ENCODE assay signal across 1 cellular context in genomic region chr6:98547634-98548033, GRCh38.
TF ChIP-seq lines count a peak whose summit lies in the region.

No MANE protein-coding gene starts in this region.

TF ChIP-seq in GM23338, 12 proteins besides CTCF, POLR2A, EP300 and RAD21:
- TF ChIP-seq CREB1 (CRISPR knock-in tag; IDR thresholded peaks at IDR 0.05; ENCODE audit: low read depth) (no peak), ETS1 (IDR thresholded peaks at IDR 0.05) (no peak), REST (IDR thresholded peaks at IDR 0.05; ENCODE audit: unreplicated experiment) (no peak), ZNF331 (CRISPR knock-in tag; IDR thresholded peaks at IDR 0.05; ENCODE audit: low read depth) (no peak), POLR2AphosphoS5 (IDR thresholded peaks at IDR 0.05; ENCODE audit: low read depth) (no peak), EZH2 (IDR thresholded peaks at IDR 0.05; ENCODE audit: low read depth, unreplicated experiment) (no peak)
